In the genomic region with DNA sequence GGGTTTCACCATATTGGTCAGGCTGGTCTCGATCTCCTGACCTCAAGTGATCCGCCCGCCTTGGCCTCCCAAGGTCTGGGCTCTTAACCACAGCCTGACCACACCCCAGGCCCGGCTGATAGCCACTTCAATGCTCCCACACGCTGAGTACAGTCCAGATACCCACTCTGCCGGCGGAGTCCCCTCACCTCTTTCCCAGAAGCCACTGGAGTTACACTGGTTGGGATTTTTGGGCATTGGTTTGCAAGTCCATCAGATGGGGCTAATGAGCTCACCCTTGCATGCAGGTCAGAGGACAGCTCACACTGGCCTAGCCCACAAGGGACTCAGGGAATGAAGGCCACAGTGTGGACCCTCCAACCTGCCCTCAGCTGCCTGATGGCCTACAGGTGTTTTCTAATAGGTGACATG, we compare ENCODE assay signal across 11 cellular contexts.
DNase-seq lines count a peak whose midpoint lies in the region; TF ChIP-seq lines count a peak whose summit lies in the region.
"Had no signal": no experiment of that assay in that cellular context is flagged by ENCODE, and none has a peak within 500 bp of the region (broad histone marks: within the 10 kb centered on the region; RNA-seq: fewer than 3 reads in every experiment).

No MANE protein-coding gene starts in this region.

- no peaks in the 10 kb centered on the region for H3K9me2 ChIP-seq in Loucy (replicated peaks; ENCODE audit: low read depth, low read length)

- H3K9me3 ChIP-seq in Loucy (ENCODE audit: insufficient read depth, low read depth, low read length) (no peaks in the 10 kb centered on the region), ascending aorta (no peaks in the 10 kb centered on the region), sigmoid colon (no peaks in the 10 kb centered on the region)

- no peak for TF ChIP-seq EP300 in sigmoid colon (IDR thresholded peaks at IDR 0.05)

- H3K36me3 ChIP-seq in Loucy (ENCODE audit: insufficient read depth, low read length), result no peaks in the 10 kb centered on the region
- no peaks in the 10 kb centered on the region for H3K36me3 ChIP-seq in ascending aorta
- no peaks in the 10 kb centered on the region for H3K36me3 ChIP-seq in sigmoid colon

- H3K4me1 ChIP-seq in Loucy (ENCODE audit: insufficient read depth, low read length, poor library complexity, severe bottlenecking) (peaks cover 86% of the 10 kb centered on the region), ascending aorta (peaks cover 0 to 13% of the 10 kb centered on the region in 2 donors), sigmoid colon (peaks cover 0 to 7% (median 0%) of the 10 kb centered on the region in 4 donors)

- H3K36me3 Mint-ChIP-seq in T-helper 2 cell treated with Interferon-gamma antibody and Interleukin-4, amounts not matched to agents 5 μg/mL and 100 μg/mL, for 36 hours (ENCODE audit: low read depth), result peaks cover 31% of the 10 kb centered on the region

- TF ChIP-seq CTCF in Loucy (conservative IDR thresholded peaks at IDR 0.05; ENCODE audit: low read length) (0 out of 2 replicates have a peak, but pooled peaks have one; percentile 26), ascending aorta (IDR thresholded peaks at IDR 0.05) (no peak), sigmoid colon (IDR thresholded peaks at IDR 0.05) (no peak)

- H3K27ac Mint-ChIP-seq in T-helper 2 cell treated with Interferon-gamma antibody and Interleukin-4, amounts not matched to agents 5 μg/mL and 100 μg/mL, for 36 hours, result peak overlapping the region; percentile 99
- H3K27ac Mint-ChIP-seq: HFFc6 had no signal

- intact Hi-C loops in ascending aorta (cut with DNase I) (no loop called here), sigmoid colon (cut with DNase I) (no loop called here)

- H3K27ac ChIP-seq in ascending aorta (peak overlapping the region; percentile 13 to 54), sigmoid colon (peak overlapping the region in 3 of 4 donors; percentile 23 to 50 (median 49))
- H3K27ac ChIP-seq: 22Rv1 had no signal

- H3K4me1 Mint-ChIP-seq in T-helper 2 cell treated with Interferon-gamma antibody and Interleukin-4, amounts not matched to agents 5 μg/mL and 100 μg/mL, for 36 hours (ENCODE audit: low read depth), result peaks cover 77% of the 10 kb centered on the region

- DNase-seq in T-helper 2 cell treated with Interferon-gamma antibody and Interleukin-4, amounts not matched to agents 5 μg/mL and 100 μg/mL, for 36 hours (ENCODE audit: low spot score), result peak; percentile 13
- DNase-seq in T-helper 2 cell, result no peak
- DNase-seq in ascending aorta (ENCODE audit: low spot score in 2 of 2), result no peak
- DNase-seq in sigmoid colon, result peak; percentile 56
- DNase-seq in NCI-H1417 treated with DMSO at 0.1 percent for 48 hours (lab: John Stamatoyannopoulos, UW), result no peak
- no peak for DNase-seq in NCI-H2081 (lab: John Stamatoyannopoulos, UW)
- no peak for DNase-seq in effector CD8-positive, alpha-beta T cell (lab: John Stamatoyannopoulos, UW)
- DNase-seq: HFFc6, SW 1271 had no signal

- H3K27me3 ChIP-seq in Loucy (ENCODE audit: insufficient read depth, low read length, poor library complexity, severe bottlenecking) (no peaks in the 10 kb centered on the region), ascending aorta (no peaks in the 10 kb centered on the region), sigmoid colon (no peaks in the 10 kb centered on the region)

- 77 to 81% methylated on average over 7 of the region's 7 CpGs for WGBS in sigmoid colon, 2 donors

- H3K4me2 ChIP-seq in Loucy (ENCODE audit: low read depth, low read length, poor library complexity, severe bottlenecking), result peak overlapping the region; percentile 89

- H3K9me3 Mint-ChIP-seq in T-helper 2 cell treated with Interferon-gamma antibody and Interleukin-4, amounts not matched to agents 5 μg/mL and 100 μg/mL, for 36 hours, result no peaks in the 10 kb centered on the region
- H3K9me3 Mint-ChIP-seq: HFFc6 had no signal

- no peak for TF ChIP-seq POLR2A in sigmoid colon (IDR thresholded peaks at IDR 0.05)

- peaks cover 94% of the 10 kb centered on the region for H3K79me2 ChIP-seq in Loucy (ENCODE audit: insufficient read depth, low read length)

- H3K4me3 Mint-ChIP-seq in T-helper 2 cell treated with Interferon-gamma antibody and Interleukin-4, amounts not matched to agents 5 μg/mL and 100 μg/mL, for 36 hours, result peak overlapping the region; percentile 83
- H3K4me3 Mint-ChIP-seq: HFFc6 had no signal

- H2AFZ ChIP-seq in Loucy (ENCODE audit: low read length), result no peak overlapping the region

- H3K4me3 ChIP-seq in Loucy (ENCODE audit: low read length, poor library complexity, severe bottlenecking), result peak overlapping the region; percentile 73
- H3K4me3 ChIP-seq in ascending aorta, result no peak overlapping the region
- no peak overlapping the region for H3K4me3 ChIP-seq in sigmoid colon

- peak overlapping the region; percentile 95 for H3K9ac ChIP-seq in Loucy (ENCODE audit: low read depth, low read length, poor library complexity, severe bottlenecking)

- peaks cover 17% of the 10 kb centered on the region; the same call in 1 of the 2 replicates for H3F3A ChIP-seq in Loucy (ENCODE audit: low read depth)

- no peaks in the 10 kb centered on the region for H3K27me3 Mint-ChIP-seq in T-helper 2 cell treated with Interferon-gamma antibody and Interleukin-4, amounts not matched to agents 5 μg/mL and 100 μg/mL, for 36 hours (ENCODE audit: low read depth)

- peaks cover 8% of the 10 kb centered on the region for H4K20me1 ChIP-seq in Loucy (ENCODE audit: insufficient read depth, low read length, poor library complexity, severe bottlenecking)

Comparison
In these comparisons a context has a peak if more than half of its experiments do, and no peak if none do; other contexts are left out.
1. DNase-seq: peak in T-helper 2 cell treated with Interferon-gamma antibody and Interleukin-4, amounts not matched to agents 5 μg/mL and 100 μg/mL, for 36 hours (single experiment) and sigmoid colon (single experiment); none in T-helper 2 cell (0 of 5), ascending aorta (0 of 2), NCI-H1417 treated with DMSO at 0.1 percent for 48 hours (single experiment), NCI-H2081 (0 of 2) and effector CD8-positive, alpha-beta T cell (single experiment).